Comparison of ENCODE assay signal across 34 cellular contexts in genomic region chr3:137568880-137569279, GRCh38.
"Had no signal": no experiment of that assay in that cellular context is flagged by ENCODE, and none has a peak within 500 bp of the region (broad histone marks: within the 10 kb centered on the region; RNA-seq: fewer than 3 reads in every experiment).

No MANE protein-coding gene starts in this region.

- H3K27me3 ChIP-seq: adrenal gland, ascending aorta, body of pancreas, brain microvascular endothelial cell, breast epithelium, cardiac muscle cell had no signal

- H3K4me3 ChIP-seq: adrenal gland, ascending aorta, body of pancreas, breast epithelium, cardiac muscle cell had no signal

- H3K27ac ChIP-seq: adrenal gland, ascending aorta, body of pancreas, brain microvascular endothelial cell, breast epithelium, cardiac muscle cell had no signal

- FAIRE-seq: astrocyte, bronchial epithelial cell had no signal

- H3K9me3 ChIP-seq: adrenal gland, ascending aorta, body of pancreas had no signal

- DNase-seq: activated effector memory CD4-positive, alpha-beta T cell treated with anti-CD3 and anti-CD28 coated beads, Interleukin-2, amount 50 U/mL, for 16 hours; activated effector memory CD4-positive, alpha-beta T cell treated with Interleukin-2 at 50 U/mL for 16 hours; activated gamma-delta T cell; activated gamma-delta T cell treated with Interleukin-2 at 50 U/mL for 16 hours; activated naive CD4-positive, alpha-beta T cell; activated naive CD4-positive, alpha-beta T cell treated with anti-CD3 and anti-CD28 coated beads for 36 hours; activated naive CD4-positive, alpha-beta T cell treated with anti-CD3 and anti-CD28 coated beads, Interleukin-2, amount 10 ng/mL, durations not matched to agents 7 days and 5 days; activated naive CD4-positive, alpha-beta T cell treated with anti-CD3 and anti-CD28 coated beads, Interleukin-2, amount 50 U/mL, for 16 hours; activated naive CD4-positive, alpha-beta T cell treated with Interleukin-2 at 50 U/mL for 16 hours; activated naive CD8-positive, alpha-beta T cell treated with anti-CD3 and anti-CD28 coated beads for 36 hours; activated naive CD8-positive, alpha-beta T cell treated with anti-CD3 and anti-CD28 coated beads, Interleukin-2, amount 10 ng/mL, durations not matched to agents 7 days and 5 days; activated naive CD8-positive, alpha-beta T cell treated with anti-CD3 and anti-CD28 coated beads, Interleukin-2, amount 50 U/mL, for 24 hours; activated T-cell treated with anti-CD3 and anti-CD28 coated beads, Interleukin-2, amount 50 U/mL, for 1 hour; activated T-cell treated with anti-CD3 and anti-CD28 coated beads, Interleukin-2, amount 50 U/mL, for 24 hours; activated T-cell treated with anti-CD3 and anti-CD28 coated beads, Interleukin-2, amount 50 U/mL, for 4 hours; activated T-cell treated with anti-CD3 and anti-CD28 coated beads, Interleukin-2, amount 50 U/mL, for 48 hours; activated T-cell treated with anti-CD3 and anti-CD28 coated beads, Interleukin-2, amount 50 U/mL, for 72 hours; adrenal gland; amniotic stem cell; amygdala; anterior cingulate cortex; aorta; body of pancreas; brain microvascular endothelial cell; caudate nucleus; central memory CD4-positive, alpha-beta T cell; cerebellar nuclear complex had no signal

- ATAC-seq: activated naive CD4-positive, alpha-beta T cell treated with anti-CD3 and anti-CD28 coated beads, Interleukin-2, amount 50 U/mL, for 72 hours; activated naive CD8-positive, alpha-beta T cell treated with anti-CD3 and anti-CD28 coated beads, Interleukin-2, amount 50 U/mL, for 24 hours; activated T-cell treated with anti-CD3 and anti-CD28 coated beads, Interleukin-2, amount 50 U/mL, for 4 hours; activated T-cell treated with anti-CD3 and anti-CD28 coated beads, Interleukin-2, amount 50 U/mL, for 72 hours; activated T-helper 17 cell treated with anti-CD3 and anti-CD28 coated beads, Interleukin-2, amount 50 U/mL, for 72 hours; body of pancreas had no signal

- H3K4me1 ChIP-seq: adrenal gland, ascending aorta, body of pancreas, breast epithelium had no signal

- H3K36me3 ChIP-seq: adrenal gland, ascending aorta, brain microvascular endothelial cell, breast epithelium, cardiac muscle cell had no signal
